ENCODE assay signal across 18 cellular contexts in the genomic region with DNA sequence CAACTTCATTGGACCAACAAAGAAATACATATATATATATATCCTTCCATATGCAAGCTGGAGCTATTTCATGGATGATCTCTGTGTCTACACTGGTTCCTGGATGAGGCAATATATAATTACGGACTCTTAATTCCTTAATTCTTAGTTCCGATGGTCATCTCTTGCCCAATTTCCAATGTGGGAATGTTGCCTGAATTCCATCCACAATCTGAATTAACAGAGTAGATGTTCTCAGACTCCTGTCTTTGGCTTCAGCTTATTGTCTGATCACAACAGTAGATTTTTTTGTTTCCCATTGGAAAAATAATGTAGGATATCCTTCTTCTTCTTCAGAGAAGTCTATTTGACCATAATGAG.
"Had no signal": no experiment of that assay in that cellular context is flagged by ENCODE, and none has a peak within 500 bp of the region (broad histone marks: within the 10 kb centered on the region; RNA-seq: fewer than 3 reads in every experiment).

No MANE protein-coding gene starts in this region.

- H3K4me3 Mint-ChIP-seq: activated B cell treated with CpG ODN at 0.5 μM for 24 hours; activated CD4-positive, alpha-beta T cell treated with anti-CD3 and anti-CD28 coated beads, Interleukin-2, amount 10 ng/mL, durations not matched to agents 24 days and 14 days; activated naive CD8-positive, alpha-beta T cell treated with anti-CD3 and anti-CD28 coated beads, Interleukin-2, amount 50 U/mL, for 24 hours; central memory CD8-positive, alpha-beta T cell; effector memory CD8-positive, alpha-beta T cell; stimulated activated memory B cell treated with anti-CD40 and anti-IgM and Interleukin-4, amounts not matched to agents 10 μg/mL and 1 μg/mL and 100 μg/mL, for 72 hours; T-helper 17 cell had no signal

- H3K36me3 Mint-ChIP-seq: stimulated activated memory B cell treated with anti-CD40 and anti-IgM and Interleukin-4, amounts not matched to agents 10 μg/mL and 1 μg/mL and 100 μg/mL, for 72 hours had no signal

- H3K4me3 ChIP-seq: right atrium auricular region, upper lobe of left lung had no signal

- H3K27me3 ChIP-seq: foreskin keratinocyte, right atrium auricular region, upper lobe of left lung had no signal

- H3K9me3 Mint-ChIP-seq: activated B cell treated with CpG ODN at 0.5 μM for 24 hours; activated CD4-positive, alpha-beta T cell treated with anti-CD3 and anti-CD28 coated beads, Interleukin-2, amount 10 ng/mL, durations not matched to agents 24 days and 14 days; activated naive CD8-positive, alpha-beta T cell treated with anti-CD3 and anti-CD28 coated beads, Interleukin-2, amount 50 U/mL, for 24 hours; central memory CD8-positive, alpha-beta T cell; effector memory CD8-positive, alpha-beta T cell; stimulated activated memory B cell treated with anti-CD40 and anti-IgM and Interleukin-4, amounts not matched to agents 10 μg/mL and 1 μg/mL and 100 μg/mL, for 72 hours had no signal

- H3K27ac Mint-ChIP-seq: activated B cell treated with CpG ODN at 0.5 μM for 24 hours; activated CD4-positive, alpha-beta T cell treated with anti-CD3 and anti-CD28 coated beads, Interleukin-2, amount 10 ng/mL, durations not matched to agents 24 days and 14 days; activated naive CD8-positive, alpha-beta T cell treated with anti-CD3 and anti-CD28 coated beads, Interleukin-2, amount 50 U/mL, for 24 hours; effector memory CD8-positive, alpha-beta T cell; stimulated activated memory B cell treated with anti-CD40 and anti-IgM and Interleukin-4, amounts not matched to agents 10 μg/mL and 1 μg/mL and 100 μg/mL, for 72 hours; T-helper 17 cell had no signal

- H3K9me3 ChIP-seq: right atrium auricular region, upper lobe of left lung had no signal

- H3K27me3 Mint-ChIP-seq: activated B cell treated with CpG ODN at 0.5 μM for 24 hours; activated naive CD8-positive, alpha-beta T cell treated with anti-CD3 and anti-CD28 coated beads, Interleukin-2, amount 50 U/mL, for 24 hours; central memory CD8-positive, alpha-beta T cell; stimulated activated memory B cell treated with anti-CD40 and anti-IgM and Interleukin-4, amounts not matched to agents 10 μg/mL and 1 μg/mL and 100 μg/mL, for 72 hours had no signal

- DNase-seq: activated B cell treated with CpG ODN at 0.5 μM for 24 hours; activated CD4-positive, alpha-beta T cell treated with anti-CD3 and anti-CD28 coated beads, Interleukin-2, amount 10 ng/mL, durations not matched to agents 24 days and 14 days; activated naive CD4-positive, alpha-beta T cell treated with Interleukin-2 at 50 U/mL for 16 hours; activated naive CD8-positive, alpha-beta T cell treated with anti-CD3 and anti-CD28 coated beads, Interleukin-2, amount 50 U/mL, for 24 hours; effector memory CD8-positive, alpha-beta T cell; foreskin keratinocyte; head of caudate nucleus; midbrain; posterior cingulate gyrus; small intestine; stimulated activated CD4-positive, alpha-beta T cell treated with anti-CD3 and anti-CD28 coated beads, Interleukin-1b, Interleukin-23, amount 100 ng/mL, for 48 hours; substantia nigra; T-helper 17 cell; upper lobe of left lung had no signal

- H3K36me3 ChIP-seq: right atrium auricular region, upper lobe of left lung had no signal

- H3K4me1 ChIP-seq: right atrium auricular region, upper lobe of left lung had no signal

- ATAC-seq: activated naive CD8-positive, alpha-beta T cell treated with anti-CD3 and anti-CD28 coated beads, Interleukin-2, amount 50 U/mL, for 24 hours; effector memory CD8-positive, alpha-beta T cell; foreskin keratinocyte; stimulated activated memory B cell treated with anti-CD40 and anti-IgM and Interleukin-4, amounts not matched to agents 10 μg/mL and 1 μg/mL and 100 μg/mL, for 72 hours; T-helper 17 cell had no signal

- H3K4me1 Mint-ChIP-seq: activated B cell treated with CpG ODN at 0.5 μM for 24 hours; activated CD4-positive, alpha-beta T cell treated with anti-CD3 and anti-CD28 coated beads, Interleukin-2, amount 10 ng/mL, durations not matched to agents 24 days and 14 days; activated naive CD8-positive, alpha-beta T cell treated with anti-CD3 and anti-CD28 coated beads, Interleukin-2, amount 50 U/mL, for 24 hours; central memory CD8-positive, alpha-beta T cell; stimulated activated memory B cell treated with anti-CD40 and anti-IgM and Interleukin-4, amounts not matched to agents 10 μg/mL and 1 μg/mL and 100 μg/mL, for 72 hours; T-helper 17 cell had no signal

- H3K27ac ChIP-seq: epithelial cell of prostate, foreskin keratinocyte, right atrium auricular region, upper lobe of left lung had no signal
